ENCODE assay signal across 2 cellular contexts in the genomic region with DNA sequence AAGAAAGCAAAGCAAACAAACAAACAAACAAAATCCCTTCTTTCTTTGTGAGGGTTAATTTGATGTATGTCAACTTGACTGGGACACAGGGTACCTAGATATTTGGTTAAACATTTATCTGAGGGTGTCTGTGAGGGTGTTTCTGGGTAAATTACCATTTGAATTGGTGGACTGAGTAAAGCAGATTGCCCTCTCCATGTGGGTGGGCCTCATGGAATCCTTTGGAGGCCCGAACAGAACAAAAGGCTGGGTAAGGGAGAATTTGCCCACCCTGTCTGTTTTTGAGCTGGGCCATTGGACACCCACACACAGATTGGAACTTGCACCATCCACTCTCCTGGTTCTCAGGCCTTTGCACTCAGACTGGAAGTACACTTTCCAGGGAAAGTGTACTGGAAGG.
TF ChIP-seq lines count a peak whose summit lies in the region.

No MANE protein-coding gene starts in this region.

TF ChIP-seq in GM23338, 12 proteins besides CTCF, POLR2A, EP300 and RAD21:
- TF ChIP-seq POLR2AphosphoS5 (IDR thresholded peaks at IDR 0.05; ENCODE audit: low read depth) (no peak), EZH2 (IDR thresholded peaks at IDR 0.05; ENCODE audit: low read depth, unreplicated experiment) (no peak), NANOG (IDR thresholded peaks at IDR 0.05; ENCODE audit: borderline replicate concordance) (0 out of 2 replicates have a peak, but pooled peaks have one; percentile 13)
TF ChIP-seq in GM23338: peak in this region for 1.

TF ChIP-seq in SK-N-SH, 30 proteins besides CTCF, POLR2A, EP300 and RAD21:
- TF ChIP-seq, protein P1, sequence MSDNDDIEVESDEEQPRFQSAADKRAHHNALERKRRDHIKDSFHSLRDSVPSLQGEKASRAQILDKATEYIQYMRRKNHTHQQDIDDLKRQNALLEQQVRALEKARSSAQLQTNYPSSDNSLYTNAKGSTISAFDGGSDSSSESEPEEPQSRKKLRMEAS (IDR thresholded peaks at IDR 0.05; ENCODE audit: low read depth) = no peak
- TF ChIP-seq FOXM1 (IDR thresholded peaks at IDR 0.05; ENCODE audit: low read depth) (no peak), POLR2AphosphoS5 (IDR thresholded peaks at IDR 0.05; ENCODE audit: low read depth, low read length) (no peak), FOXJ3 (CRISPR knock-in tag; IDR thresholded peaks at IDR 0.05) (no peak)
- TF ChIP-seq, protein P2, sequence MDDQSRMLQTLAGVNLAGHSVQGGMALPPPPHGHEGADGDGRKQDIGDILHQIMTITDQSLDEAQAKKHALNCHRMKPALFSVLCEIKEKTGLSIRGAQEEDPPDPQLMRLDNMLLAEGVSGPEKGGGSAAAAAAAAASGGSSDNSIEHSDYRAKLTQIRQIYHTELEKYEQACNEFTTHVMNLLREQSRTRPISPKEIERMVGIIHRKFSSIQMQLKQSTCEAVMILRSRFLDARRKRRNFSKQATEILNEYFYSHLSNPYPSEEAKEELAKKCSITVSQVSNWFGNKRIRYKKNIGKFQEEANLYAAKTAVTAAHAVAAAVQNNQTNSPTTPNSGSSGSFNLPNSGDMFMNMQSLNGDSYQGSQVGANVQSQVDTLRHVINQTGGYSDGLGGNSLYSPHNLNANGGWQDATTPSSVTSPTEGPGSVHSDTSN (IDR thresholded peaks at IDR 0.05) = no peak
- TF ChIP-seq, protein P3, sequence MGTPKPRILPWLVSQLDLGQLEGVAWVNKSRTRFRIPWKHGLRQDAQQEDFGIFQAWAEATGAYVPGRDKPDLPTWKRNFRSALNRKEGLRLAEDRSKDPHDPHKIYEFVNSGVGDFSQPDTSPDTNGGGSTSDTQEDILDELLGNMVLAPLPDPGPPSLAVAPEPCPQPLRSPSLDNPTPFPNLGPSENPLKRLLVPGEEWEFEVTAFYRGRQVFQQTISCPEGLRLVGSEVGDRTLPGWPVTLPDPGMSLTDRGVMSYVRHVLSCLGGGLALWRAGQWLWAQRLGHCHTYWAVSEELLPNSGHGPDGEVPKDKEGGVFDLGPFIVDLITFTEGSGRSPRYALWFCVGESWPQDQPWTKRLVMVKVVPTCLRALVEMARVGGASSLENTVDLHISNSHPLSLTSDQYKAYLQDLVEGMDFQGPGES (IDR thresholded peaks at IDR 0.05; ENCODE audit: low read depth, low read length) = no peak
